In genomic region chr7:94251-94801, GRCh38 we compare ENCODE assay signal across 21 cellular contexts.
DNase-seq lines count a peak whose midpoint lies in the region; ATAC-seq and TF ChIP-seq lines count a peak whose summit lies in the region.
"Had no signal": no experiment of that assay in that cellular context is flagged by ENCODE, and none has a peak within 500 bp of the region (broad histone marks: within the 10 kb centered on the region; RNA-seq: fewer than 3 reads in every experiment).

No MANE protein-coding gene starts in this region.

- no peaks in the 10 kb centered on the region for H4K20me1 ChIP-seq in PC-9 (ENCODE audit: insufficient read depth)

- intact Hi-C loops in PC-9 (cut with micrococcal nuclease; ENCODE audit: unreplicated experiment), result no loop called here

- TF ChIP-seq CTCF in PC-9 (conservative IDR thresholded peaks at IDR 0.05), result no peak

- peak overlapping the region; percentile 52 for H3K27ac ChIP-seq in PC-9
- no peak overlapping the region for H3K27ac ChIP-seq in iPS-18a (ENCODE audit: low read length)
- H3K27ac ChIP-seq: 22Rv1, C4-2B had no signal

- no peaks in the 10 kb centered on the region for H3K9me2 ChIP-seq in PC-9 (ENCODE audit: insufficient read depth)
- H3K9me2 ChIP-seq: SK-N-SH had no signal

- POLR2A ChIA-PET in PC-9 (lab: Charles Lee; ENCODE audit: unreplicated experiment), result interaction anchor here (0.6 kb wide), 2 partner anchors 140 to 881 kb away, joined by 3 read pairs; no protein-coding TSS in a partner anchor

- H3K9me3 ChIP-seq in PC-9 (ENCODE audit: insufficient read depth, low read depth) (peaks cover 15% of the 10 kb centered on the region), iPS-18a (ENCODE audit: control insufficient read depth, low read depth, low read length) (no peaks in the 10 kb centered on the region)

- peak; percentile 12 for DNase-seq in DMS79 treated with DMSO at 0.1 percent for 48 hours (lab: John Stamatoyannopoulos, UW)
- no peak for DNase-seq in DMS79 (lab: John Stamatoyannopoulos, UW)
- DNase-seq in PC-9, result no peak
- no peak for DNase-seq in SK-N-DZ (ENCODE audit: low spot score)
- no peak for DNase-seq in NCI-H345 (lab: John Stamatoyannopoulos, UW)
- DNase-seq: COR-L47, DMS53, GDM1, GOT3, NCI-H1048, NCI-H146, NCI-H2081 treated with DMSO at 0.1 percent for 48 hours, NCI-H526, SK-N-SH, T-helper 1 cell had no signal

- ATAC-seq in HG03095 (IDR thresholded peaks at IDR 0.05; ENCODE audit: unreplicated experiment), result no peak
- no peak for ATAC-seq in HG02678 (IDR thresholded peaks at IDR 0.05; ENCODE audit: unreplicated experiment)
- ATAC-seq: K562 had no signal

- no peaks in the 10 kb centered on the region for H3K79me2 ChIP-seq in PC-9 (ENCODE audit: low read depth)

- H3K4me1 ChIP-seq in PC-9 (replicated peaks; ENCODE audit: insufficient read depth), result peaks cover 62% of the 10 kb centered on the region
- peaks cover 52% of the 10 kb centered on the region for H3K4me1 ChIP-seq in iPS-18a (ENCODE audit: control insufficient read depth, low read depth, low read length)

- peak overlapping the region; percentile 16; the same call in 1 of the 2 replicates for H3K4me3 ChIP-seq in PC-9
- H3K4me3 ChIP-seq in iPS-18a (ENCODE audit: low read length), result peak overlapping the region; percentile 31
- H3K4me3 ChIP-seq: K562 had no signal

- H3K27me3 ChIP-seq in PC-9 (ENCODE audit: insufficient read depth, low read depth) (no peaks in the 10 kb centered on the region), iPS-18a (ENCODE audit: control insufficient read depth, insufficient read depth, low read length) (no peaks in the 10 kb centered on the region)

- H2AFZ ChIP-seq in PC-9, result 0 out of 2 replicates have a peak overlapping the region, but pooled peaks have one; percentile 63

- peak overlapping the region; percentile 43 for H3K4me2 ChIP-seq in PC-9
- H3K4me2 ChIP-seq: SK-N-SH had no signal

- H3F3A ChIP-seq in PC-9 (ENCODE audit: insufficient read depth, low read depth), result peaks cover 30% of the 10 kb centered on the region

- CTCF ChIA-PET in PC-9 (lab: Charles Lee), result no interaction called here

- H3K9ac ChIP-seq in iPS-18a (ENCODE audit: low read length), result no peak overlapping the region
- H3K9ac ChIP-seq: SK-N-SH had no signal

- no TSS peak for BruUV-seq in PC-9 (replicated peaks; lab: Mats Ljungman, UMichigan)

- H3K36me3 ChIP-seq in PC-9 (ENCODE audit: low read depth) (no peaks in the 10 kb centered on the region), iPS-18a (ENCODE audit: control insufficient read depth, low read depth, low read length) (no peaks in the 10 kb centered on the region)
